Comparison of ENCODE assay signal across 16 cellular contexts in genomic region chr4:147927377-147928137, GRCh38.
DNase-seq lines count a peak whose midpoint lies in the region; ATAC-seq, FAIRE-seq and TF ChIP-seq lines count a peak whose summit lies in the region.
"Had no signal": no experiment of that assay in that cellular context is flagged by ENCODE, and none has a peak within 500 bp of the region (broad histone marks: within the 10 kb centered on the region; RNA-seq: fewer than 3 reads in every experiment).

No MANE protein-coding gene starts in this region.

- no peak overlapping the region for H3K4me3 Mint-ChIP-seq in CD14-positive monocyte
- H3K4me3 Mint-ChIP-seq: activated CD4-positive, alpha-beta memory T cell treated with anti-CD3 and anti-CD28 coated beads for 36 hours; stimulated activated naive CD8-positive, alpha-beta T cell treated with anti-CD3 and anti-CD28 coated beads, Interleukin-15, Interleukin-2, amounts not matched to agents 100 ng/mL and 50 ng/mL, for 24 hours; T-helper 17 cell had no signal

- H3K27me3 ChIP-seq in adrenal gland (no peaks in the 10 kb centered on the region), left ventricle myocardium inferior (ENCODE audit: low read depth) (no peaks in the 10 kb centered on the region), trophoblast cell (ENCODE audit: insufficient read depth, low read length) (no peaks in the 10 kb centered on the region)

- peaks cover 0 to 9% of the 10 kb centered on the region in 2 donors for H3K4me1 ChIP-seq in adrenal gland (replicated peaks in 1 of 2)
- peaks cover 36% of the 10 kb centered on the region for H3K4me1 ChIP-seq in left ventricle myocardium inferior
- H3K4me1 ChIP-seq in trophoblast cell (ENCODE audit: control insufficient read depth in 1 of 2, insufficient read depth in 2 of 2, low read length in 2 of 2): no peaks in the 10 kb centered on the region
- H3K4me1 ChIP-seq: parathyroid adenoma had no signal

- H3K4me2 ChIP-seq in trophoblast cell (ENCODE audit: low read length): no peak overlapping the region

- H2AK5ac ChIP-seq in trophoblast cell (ENCODE audit: low read length): no peak overlapping the region

- no peak overlapping the region for H3K4ac ChIP-seq in trophoblast cell (ENCODE audit: low read depth, low read length)

- H3K27ac ChIP-seq in adrenal gland (no peak overlapping the region), left ventricle myocardium inferior (replicated peaks) (peak overlapping the region; percentile 70), trophoblast cell (ENCODE audit: low read depth, low read length) (no peak overlapping the region)
- H3K27ac ChIP-seq: parathyroid adenoma had no signal

- H3K79me1 ChIP-seq in trophoblast cell (ENCODE audit: low read length): no peaks in the 10 kb centered on the region

- H3K4me1 Mint-ChIP-seq in CD14-positive monocyte: no peaks in the 10 kb centered on the region

- TF ChIP-seq CTCF in adrenal gland (IDR thresholded peaks at IDR 0.05): no peak
- no peak for TF ChIP-seq CTCF in left ventricle myocardium inferior (IDR thresholded peaks at IDR 0.05; ENCODE audit: borderline replicate concordance)
- TF ChIP-seq CTCF in CD14-positive monocyte (IDR thresholded peaks at IDR 0.05): no peak

- H3K9me3 Mint-ChIP-seq in CD14-positive monocyte: no peaks in the 10 kb centered on the region
- H3K9me3 Mint-ChIP-seq: activated CD4-positive, alpha-beta memory T cell treated with anti-CD3 and anti-CD28 coated beads for 36 hours; stimulated activated naive CD8-positive, alpha-beta T cell treated with anti-CD3 and anti-CD28 coated beads, Interleukin-15, Interleukin-2, amounts not matched to agents 100 ng/mL and 50 ng/mL, for 24 hours had no signal

- H3K14ac ChIP-seq in trophoblast cell (ENCODE audit: low read length): no peak overlapping the region

- H3K23ac ChIP-seq in trophoblast cell (ENCODE audit: low read length): no peak overlapping the region

- no peak overlapping the region for H2BK5ac ChIP-seq in trophoblast cell (ENCODE audit: low read depth, low read length, poor library complexity)

- no peak overlapping the region for H2AFZ ChIP-seq in trophoblast cell (ENCODE audit: insufficient read depth, low read length, poor library complexity)
- H2AFZ ChIP-seq: parathyroid adenoma had no signal

- intact Hi-C loops in adrenal gland (cut with DNase I): no loop called here
- intact Hi-C loops in left ventricle myocardium inferior (cut with micrococcal nuclease): no loop called here
- intact Hi-C loops in CD14-positive monocyte (cut with micrococcal nuclease): no loop called here

- H2BK12ac ChIP-seq in trophoblast cell (ENCODE audit: low read length): no peak overlapping the region

- WGBS in adrenal gland, 4 donors: 60 to 76% (median 75%) methylated on average over 11 of the region's 11 CpGs
- no CpG with 5 or more reads among the region's 11 CpGs for WGBS in trophoblast cell (ENCODE audit: extremely low coverage, insufficient coverage, insufficient read length)

- H3K36me3 Mint-ChIP-seq in CD14-positive monocyte: peaks cover 7 to 16% of the 10 kb centered on the region in 2 donors

- H2BK120ac ChIP-seq in trophoblast cell (ENCODE audit: insufficient read depth, low read length, poor library complexity): no peak overlapping the region

- H3K36me3 ChIP-seq in adrenal gland (replicated peaks in 1 of 2): peaks cover 0 to 5% of the 10 kb centered on the region in 2 donors
- H3K36me3 ChIP-seq in left ventricle myocardium inferior: peaks cover 7% of the 10 kb centered on the region
- peaks cover 0 to 2% of the 10 kb centered on the region in 2 experiments for H3K36me3 ChIP-seq in trophoblast cell (ENCODE audit: control insufficient read depth in 1 of 2, insufficient read depth in 2 of 2, low read length in 2 of 2)

- DNase-seq in H54 (ENCODE audit: insufficient read length, low spot score) (peak; percentile 10), adrenal gland (peak in 6 of 7 donors; percentile 51 to 68 (median 64)), left ventricle myocardium inferior (peak; percentile 47), smooth muscle cell of the brain vasculature (ENCODE audit: low read depth, low spot score) (peak; percentile 43), trophoblast cell (no peak), KG1 (lab: John Stamatoyannopoulos, UW) (no peak), CD14-positive monocyte (ENCODE audit: low spot score) (no peak)
- DNase-seq: activated CD4-positive, alpha-beta memory T cell treated with anti-CD3 and anti-CD28 coated beads for 36 hours; activated naive CD4-positive, alpha-beta T cell; NCI-H1694; stimulated activated CD4-positive, alpha-beta T cell treated with anti-CD3 and anti-CD28 coated beads, Interleukin-2, amount 100 ng/mL, for 48 hours; T-helper 17 cell had no signal

- peak overlapping the region in 1 of 7 donors; percentile 30 for H3K27ac Mint-ChIP-seq in CD14-positive monocyte
- H3K27ac Mint-ChIP-seq: activated CD4-positive, alpha-beta memory T cell treated with anti-CD3 and anti-CD28 coated beads for 36 hours; stimulated activated naive CD8-positive, alpha-beta T cell treated with anti-CD3 and anti-CD28 coated beads, Interleukin-15, Interleukin-2, amounts not matched to agents 100 ng/mL and 50 ng/mL, for 24 hours; T-helper 17 cell had no signal

- H4K8ac ChIP-seq in trophoblast cell (ENCODE audit: low read depth, low read length): no peak overlapping the region

- FAIRE-seq in H54 (lab: Jason Lieb, UNC): no peak
- FAIRE-seq: K562 had no signal

- no peaks in the 10 kb centered on the region for H3K27me3 Mint-ChIP-seq in CD14-positive monocyte (ENCODE audit: low read depth in 3 of 3)
- H3K27me3 Mint-ChIP-seq: activated CD4-positive, alpha-beta memory T cell treated with anti-CD3 and anti-CD28 coated beads for 36 hours; stimulated activated naive CD8-positive, alpha-beta T cell treated with anti-CD3 and anti-CD28 coated beads, Interleukin-15, Interleukin-2, amounts not matched to agents 100 ng/mL and 50 ng/mL, for 24 hours; T-helper 17 cell had no signal

- no peaks in the 10 kb centered on the region for H3K79me2 ChIP-seq in trophoblast cell (ENCODE audit: control insufficient read depth, insufficient read depth, low read length, poor library complexity)
- H3K79me2 ChIP-seq: parathyroid adenoma had no signal

- no peak overlapping the region for H4K91ac ChIP-seq in trophoblast cell (ENCODE audit: low read depth, low read length)

- no peak overlapping the region for H3K18ac ChIP-seq in trophoblast cell (ENCODE audit: low read length)

- H3K4me3 ChIP-seq in adrenal gland (no peak overlapping the region), left ventricle myocardium inferior (no peak overlapping the region), trophoblast cell (ENCODE audit: low read depth, low read length) (no peak overlapping the region)
- H3K4me3 ChIP-seq: K562 had no signal

- H4K12ac ChIP-seq in trophoblast cell (ENCODE audit: low read depth, low read length): no peak overlapping the region

- ATAC-seq in HG03442 (IDR thresholded peaks at IDR 0.05; ENCODE audit: unreplicated experiment): no peak
- ATAC-seq: K562, T-helper 17 cell had no signal

- H3K9ac ChIP-seq in trophoblast cell (ENCODE audit: low read length): no peak overlapping the region
- H3K9ac ChIP-seq: parathyroid adenoma had no signal

- TF ChIP-seq POLR2A in H54 (IDR thresholded peaks at IDR 0.05; ENCODE audit: low read depth, low read length): no peak
- no peak for TF ChIP-seq POLR2A in adrenal gland (IDR thresholded peaks at IDR 0.05)

- H3K9me3 ChIP-seq in adrenal gland (replicated peaks in 1 of 3) (no peaks in the 10 kb centered on the region), left ventricle myocardium inferior (replicated peaks) (no peaks in the 10 kb centered on the region), trophoblast cell (ENCODE audit: insufficient read depth, low read depth, low read length) (no peaks in the 10 kb centered on the region)

Comparison
In these comparisons a context has a peak if more than half of its experiments do, and no peak if none do; other contexts are left out.
1. DNase-seq: peak in H54 (single experiment), adrenal gland (6 of 7), left ventricle myocardium inferior (single experiment) and smooth muscle cell of the brain vasculature (single experiment); none in trophoblast cell (0 of 2), KG1 (single experiment) and CD14-positive monocyte (single experiment).